ENCODE assay signal across 13 cellular contexts in the genomic region with DNA sequence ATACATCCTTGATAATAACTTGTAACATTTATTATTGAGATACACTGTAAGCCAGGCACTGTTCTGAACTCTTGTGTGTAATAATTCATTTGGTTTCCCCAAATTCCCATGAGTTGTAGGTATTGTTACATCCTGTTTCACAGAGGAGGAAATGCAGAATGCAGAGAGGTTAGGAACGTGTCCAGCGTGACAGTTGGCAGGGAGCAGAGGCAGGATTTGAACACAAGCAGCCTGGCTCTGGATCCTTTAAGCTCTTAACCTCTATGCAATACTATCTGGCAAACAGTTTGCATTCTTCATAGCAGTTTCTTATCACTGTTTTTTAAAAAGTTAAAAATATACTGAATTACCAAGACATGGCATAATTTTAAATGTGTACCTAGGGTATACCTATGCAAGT. TPM values are rescaled to one million over a fixed set of nuclear protein-coding genes. Genes with fewer than 3 reads are reported as not detected.
DNase-seq lines count a peak whose midpoint lies in the region; ATAC-seq and TF ChIP-seq lines count a peak whose summit lies in the region.
"Had no signal": no experiment of that assay in that cellular context is flagged by ENCODE, and none has a peak within 500 bp of the region (broad histone marks: within the 10 kb centered on the region; RNA-seq: fewer than 3 reads in every experiment).

No MANE protein-coding gene starts in this region.

- no peaks in the 10 kb centered on the region for H3K9me3 ChIP-seq in transverse colon
- H3K9me3 ChIP-seq: mucosa of descending colon had no signal

- peaks cover 0 to 1% of the 10 kb centered on the region in 2 donors for H3K9me3 Mint-ChIP-seq in activated T-cell treated with anti-CD3 and anti-CD28 coated beads, Interleukin-2, amount 50 U/mL, for 72 hours
- no peaks in the 10 kb centered on the region for H3K9me3 Mint-ChIP-seq in central memory CD8-positive, alpha-beta T cell
- no peaks in the 10 kb centered on the region for H3K9me3 Mint-ChIP-seq in nephron progenitor cell
- H3K9me3 Mint-ChIP-seq: activated naive CD4-positive, alpha-beta T cell treated with anti-CD3 and anti-CD28 coated beads, Interleukin-2, amount 10 ng/mL, durations not matched to agents 7 days and 5 days had no signal

- intact Hi-C loops in transverse colon (cut with DNase I; ENCODE audit: low total_unique reads) = no loop called here

- peak; percentile 10 to 18 for ATAC-seq in activated T-cell treated with anti-CD3 and anti-CD28 coated beads, Interleukin-2, amount 50 U/mL, for 72 hours (replicated peaks in 1 of 2)
- no peak for ATAC-seq in central memory CD8-positive, alpha-beta T cell (replicated peaks; ENCODE audit: extremely low read depth, poor library complexity, severe bottlenecking)
- ATAC-seq: K562 had no signal

- no peak for TF ChIP-seq POLR2A in transverse colon (IDR thresholded peaks at IDR 0.05)

- H3K4me3 Mint-ChIP-seq in activated T-cell treated with anti-CD3 and anti-CD28 coated beads, Interleukin-2, amount 50 U/mL, for 72 hours = peak overlapping the region in 1 of 2 donors; percentile 10
- no peak overlapping the region for H3K4me3 Mint-ChIP-seq in central memory CD8-positive, alpha-beta T cell
- H3K4me3 Mint-ChIP-seq in nephron progenitor cell = no peak overlapping the region
- H3K4me3 Mint-ChIP-seq: activated naive CD4-positive, alpha-beta T cell treated with anti-CD3 and anti-CD28 coated beads, Interleukin-2, amount 10 ng/mL, durations not matched to agents 7 days and 5 days had no signal

- H3K27ac ChIP-seq in transverse colon = peak overlapping the region; percentile 54 to 75 (median 64)

- H3K4me1 ChIP-seq in transverse colon = peaks cover 6 to 63% (median 26%) of the 10 kb centered on the region in 4 donors

- no peaks in the 10 kb centered on the region for H3K36me3 ChIP-seq in transverse colon

- no peaks in the 10 kb centered on the region for H3K27me3 Mint-ChIP-seq in activated T-cell treated with anti-CD3 and anti-CD28 coated beads, Interleukin-2, amount 50 U/mL, for 72 hours (ENCODE audit: low read depth)
- no peaks in the 10 kb centered on the region for H3K27me3 Mint-ChIP-seq in central memory CD8-positive, alpha-beta T cell
- H3K27me3 Mint-ChIP-seq in nephron progenitor cell (ENCODE audit: low read depth, poor library complexity) = peaks cover 3% of the 10 kb centered on the region
- H3K27me3 Mint-ChIP-seq: activated naive CD4-positive, alpha-beta T cell treated with anti-CD3 and anti-CD28 coated beads, Interleukin-2, amount 10 ng/mL, durations not matched to agents 7 days and 5 days had no signal

- peaks cover 0 to 3% of the 10 kb centered on the region in 2 donors for H3K36me3 Mint-ChIP-seq in activated T-cell treated with anti-CD3 and anti-CD28 coated beads, Interleukin-2, amount 50 U/mL, for 72 hours (ENCODE audit: insufficient read depth in 2 of 2)
- peaks cover 13% of the 10 kb centered on the region for H3K36me3 Mint-ChIP-seq in central memory CD8-positive, alpha-beta T cell (ENCODE audit: insufficient read depth)
- H3K36me3 Mint-ChIP-seq in nephron progenitor cell (ENCODE audit: low read depth) = no peaks in the 10 kb centered on the region

- no peak for DNase-seq in activated T-cell treated with anti-CD3 and anti-CD28 coated beads, Interleukin-2, amount 50 U/mL, for 72 hours
- no peak for DNase-seq in activated T-cell treated with anti-CD3 and anti-CD28 coated beads for 4 hours
- no peak for DNase-seq in central memory CD8-positive, alpha-beta T cell (ENCODE audit: low spot score in 2 of 2)
- peak; percentile 12 for DNase-seq in left kidney (ENCODE audit: low read depth, low spot score)
- no peak for DNase-seq in transverse colon
- no peak for DNase-seq in GM13976 (ENCODE audit: low spot score)
- DNase-seq in nephron progenitor cell = no peak
- no peak for DNase-seq in occipital lobe (lab: John Stamatoyannopoulos, UW)
- DNase-seq: activated naive CD4-positive, alpha-beta T cell treated with anti-CD3 and anti-CD28 coated beads, Interleukin-2, amount 10 ng/mL, durations not matched to agents 7 days and 5 days; mucosa of descending colon; NCI-H524; stimulated activated CD4-positive, alpha-beta T cell treated with anti-CD3 and anti-CD28 coated beads, Interleukin-2, amount 100 ng/mL, for 48 hours had no signal

- H3K27me3 ChIP-seq in transverse colon = no peaks in the 10 kb centered on the region

- 46 to 80% methylated on average over 1 to 2 of the region's 2 CpGs for WGBS in transverse colon (ENCODE audit: low coverage in 1 of 2), 2 donors

- H3K4me1 Mint-ChIP-seq in activated T-cell treated with anti-CD3 and anti-CD28 coated beads, Interleukin-2, amount 50 U/mL, for 72 hours (ENCODE audit: low read depth) = peaks cover 52% of the 10 kb centered on the region
- peaks cover 51% of the 10 kb centered on the region for H3K4me1 Mint-ChIP-seq in central memory CD8-positive, alpha-beta T cell
- H3K4me1 Mint-ChIP-seq in nephron progenitor cell = peaks cover 4% of the 10 kb centered on the region

- in situ Hi-C loops in transverse colon (cut with MboI; ENCODE audit: low pct_ligation_motif_present in 1 of 4, low pct_unique_long_range_greater_than_20kb in 1 of 4, low sequenced_read_pairs in 3 of 4) = no loop called here
- in situ Hi-C loops in GM13976 (cut with MboI; ENCODE audit: low sequenced_read_pairs, unreplicated experiment) = no loop called here

- TF ChIP-seq CTCF in transverse colon (IDR thresholded peaks at IDR 0.05) (no peak), GM13976 (IDR thresholded peaks at IDR 0.05; ENCODE audit: borderline replicate concordance, control extremely low read depth, extremely low read depth, insufficient read depth, missing control alignments) (no peak), nephron progenitor cell (IDR thresholded peaks at IDR 0.05) (no peak)

- TF ChIP-seq EP300 in transverse colon (IDR thresholded peaks at IDR 0.05; ENCODE audit: low read depth) = no peak

- H3K27ac Mint-ChIP-seq in activated T-cell treated with anti-CD3 and anti-CD28 coated beads, Interleukin-2, amount 50 U/mL, for 72 hours = no peak overlapping the region
- H3K27ac Mint-ChIP-seq in central memory CD8-positive, alpha-beta T cell (ENCODE audit: low read depth) = peak overlapping the region; percentile 96
- H3K27ac Mint-ChIP-seq in nephron progenitor cell = no peak overlapping the region
- H3K27ac Mint-ChIP-seq: activated naive CD4-positive, alpha-beta T cell treated with anti-CD3 and anti-CD28 coated beads, Interleukin-2, amount 10 ng/mL, durations not matched to agents 7 days and 5 days had no signal

- no peak overlapping the region for H3K4me3 ChIP-seq in transverse colon
- H3K4me3 ChIP-seq: K562, mucosa of descending colon had no signal

RNA-seq across cellular contexts. Expression of a gene that starts 30.5 kb away (rescaled TPM):
- total RNA-seq in activated T-cell treated with anti-CD3 and anti-CD28 coated beads, Interleukin-2, amount 50 U/mL, for 72 hours = 1 to 10 TPM; 8.9 to 9.9 TPM
- total RNA-seq in transverse colon (10 to 100 TPM; 15.7 to 27.0 (median 24.9) TPM), occipital lobe (61.1 TPM)
